11 cellular contexts compared by ENCODE assay signal in the genomic region with DNA sequence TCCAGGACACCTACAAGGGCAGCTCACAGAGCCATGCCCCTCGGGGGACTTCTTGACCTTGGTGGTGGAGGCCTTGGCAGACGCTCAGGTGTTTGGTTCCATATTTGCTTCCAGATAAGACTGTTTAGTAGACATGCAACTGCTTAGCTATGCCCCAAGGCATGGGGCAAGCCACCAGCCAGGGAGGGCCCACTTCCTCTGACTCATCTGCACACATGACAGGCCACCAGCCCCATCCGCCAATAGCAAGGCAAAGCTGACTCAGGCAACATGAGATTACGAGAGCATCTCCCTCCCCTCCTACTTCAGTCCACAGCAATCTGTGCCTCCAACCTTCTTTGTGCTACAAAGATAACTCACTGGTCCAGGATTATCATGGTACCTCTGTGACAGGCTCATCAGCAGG. TPM values are rescaled to one million over a fixed set of nuclear protein-coding genes. Genes with fewer than 3 reads are reported as not detected.
DNase-seq lines count a peak whose midpoint lies in the region; ATAC-seq and TF ChIP-seq lines count a peak whose summit lies in the region.
"Had no signal": no experiment of that assay in that cellular context is flagged by ENCODE, and none has a peak within 500 bp of the region (broad histone marks: within the 10 kb centered on the region; RNA-seq: fewer than 3 reads in every experiment).

No MANE protein-coding gene starts in this region.

- no peaks in the 10 kb centered on the region for H3K27me3 Mint-ChIP-seq in activated CD8-positive, alpha-beta T cell treated with anti-CD3 and anti-CD28 coated beads for 36 hours
- H3K27me3 Mint-ChIP-seq in CD8-positive, alpha-beta memory T cell = no peaks in the 10 kb centered on the region
- H3K27me3 Mint-ChIP-seq: central memory CD8-positive, alpha-beta T cell had no signal

- H2BK120ac ChIP-seq in IMR-90 (ENCODE audit: low read depth, low read length) = peak overlapping the region; percentile 66

- no peaks in the 10 kb centered on the region for H3K36me3 Mint-ChIP-seq in activated CD8-positive, alpha-beta T cell treated with anti-CD3 and anti-CD28 coated beads for 36 hours (ENCODE audit: low read depth)
- no peaks in the 10 kb centered on the region for H3K36me3 Mint-ChIP-seq in CD8-positive, alpha-beta memory T cell

- no peak for TF ChIP-seq POLR2A in IMR-90 (IDR thresholded peaks at IDR 0.05; ENCODE audit: low read depth, low read length)

- peak; percentile 68 for DNase-seq in BE2C
- peak; percentile 79 for DNase-seq in IMR-90
- peak; percentile 57 for DNase-seq in activated CD8-positive, alpha-beta T cell treated with anti-CD3 and anti-CD28 coated beads for 36 hours
- peak; percentile 81 for DNase-seq in kidney glomerular epithelial cell (lab: John Stamatoyannopoulos, UW)
- no peak for DNase-seq in CD8-positive, alpha-beta memory T cell
- no peak for DNase-seq in NCI-H446 treated with DMSO at 0.1 percent for 48 hours (lab: John Stamatoyannopoulos, UW)
- DNase-seq: activated CD4-positive, CD25-positive, alpha-beta regulatory T cell had no signal

- H3K27me3 ChIP-seq in BE2C (no peaks in the 10 kb centered on the region), IMR-90 (ENCODE audit: control insufficient read depth, insufficient read depth, low read length) (no peaks in the 10 kb centered on the region)
- H3K27me3 ChIP-seq in CD8-positive, alpha-beta memory T cell (ENCODE audit: insufficient read depth, low read length, poor library complexity, severe bottlenecking) = no peaks in the 10 kb centered on the region

- peak overlapping the region in 1 of 2 experiments; percentile 61; a peak in 2 of 4 replicates for H4K8ac ChIP-seq in IMR-90 (ENCODE audit: low read depth in 2 of 2, low read length in 2 of 2)

- in situ Hi-C loops in IMR-90 (cut with MboI; ENCODE audit: low sequenced_read_pairs) = no loop called here

- H2AK9ac ChIP-seq in IMR-90 (replicated peaks; ENCODE audit: low read depth, low read length, poor library complexity) = peak overlapping the region; percentile 66

- no TSS peak for BruUV-seq in IMR-90 (replicated peaks; lab: Mats Ljungman, UMichigan)

- H3K56ac ChIP-seq in IMR-90 (ENCODE audit: extremely low read depth, insufficient read depth, low read length) = no peak overlapping the region

- dilution Hi-C loops in IMR-90 (cut with HindIII; ENCODE audit: low sequenced_read_pairs, unreplicated experiment) = no loop called here

- H3K79me1 ChIP-seq in IMR-90 (ENCODE audit: low read depth in 1 of 2, low read length in 2 of 2) = peaks cover 3 to 17% of the 10 kb centered on the region in 2 experiments; a peak in 2 of 4 replicates

- H4K5ac ChIP-seq in IMR-90 (ENCODE audit: low read depth, low read length) = no peak overlapping the region

- H2BK15ac ChIP-seq in IMR-90 (ENCODE audit: low read depth, low read length) = peak overlapping the region; percentile 22; the same call in 1 of the 3 replicates

- H3K4me1 Mint-ChIP-seq in activated CD8-positive, alpha-beta T cell treated with anti-CD3 and anti-CD28 coated beads for 36 hours (ENCODE audit: low read depth) = peaks cover 11% of the 10 kb centered on the region
- peaks cover 0 to 13% (median 0%) of the 10 kb centered on the region in 3 donors for H3K4me1 Mint-ChIP-seq in CD8-positive, alpha-beta memory T cell

- intact Hi-C loops in IMR-90 (cut with micrococcal nuclease) = loop anchor here (10.0 kb wide), 1 partner anchor 48 kb away; no protein-coding TSS in a partner anchor
- intact Hi-C loops in activated CD8-positive, alpha-beta T cell treated with anti-CD3 and anti-CD28 coated beads for 36 hours (cut with micrococcal nuclease) = no loop called here

- H3K4ac ChIP-seq in IMR-90 (ENCODE audit: low read depth, low read length) = peak overlapping the region; percentile 24; the same call in 1 of the 2 replicates

- H3K18ac ChIP-seq in IMR-90 (ENCODE audit: low read depth, low read length) = no peak overlapping the region

- H3K27ac Mint-ChIP-seq in activated CD8-positive, alpha-beta T cell treated with anti-CD3 and anti-CD28 coated beads for 36 hours = no peak overlapping the region
- H3K27ac Mint-ChIP-seq in CD8-positive, alpha-beta memory T cell = peak overlapping the region in 1 of 8 donors; percentile 67
- H3K27ac Mint-ChIP-seq: GM23338 had no signal

- TF ChIP-seq RAD21 in IMR-90 (IDR thresholded peaks at IDR 0.05; ENCODE audit: low read length) = no peak

- 100% methylated on average over 1 of the region's 4 CpGs; no CpG with 5 or more reads in 1 of the 2 experiments for WGBS in IMR-90 (ENCODE audit: extremely low coverage in 2 of 2, insufficient read length in 1 of 2), 2 experiments

- H2BK5ac ChIP-seq in IMR-90 (ENCODE audit: low read depth, low read length, poor library complexity, severe bottlenecking) = peak overlapping the region; percentile 10

- peak overlapping the region; percentile 65; the same call in 1 of the 2 replicates for H2BK20ac ChIP-seq in IMR-90 (ENCODE audit: low read depth, low read length)

- H3K36me3 ChIP-seq in BE2C (no peaks in the 10 kb centered on the region), IMR-90 (ENCODE audit: control insufficient read depth, insufficient read depth, low read length) (no peaks in the 10 kb centered on the region)
- H3K36me3 ChIP-seq in CD8-positive, alpha-beta memory T cell (ENCODE audit: insufficient read depth, low read length) = no peaks in the 10 kb centered on the region

- H3K4me1 ChIP-seq in BE2C (peaks cover 18% of the 10 kb centered on the region), IMR-90 (ENCODE audit: control insufficient read depth, insufficient read depth, low read length) (peaks cover 17% of the 10 kb centered on the region)
- no peaks in the 10 kb centered on the region for H3K4me1 ChIP-seq in CD8-positive, alpha-beta memory T cell (ENCODE audit: insufficient read depth, low read length)

- CTCF ChIA-PET in IMR-90 (lab: Yijun Ruan, JAX) = interaction anchor here (0.5 kb wide), 2 partner anchors 166 to 309 kb away, joined by 3 read pairs; no protein-coding TSS in a partner anchor
- CTCF ChIA-PET in activated CD8-positive, alpha-beta T cell treated with anti-CD3 and anti-CD28 coated beads for 36 hours (lab: Charles Lee) = no interaction called here
- CTCF ChIA-PET in CD8-positive, alpha-beta memory T cell (lab: Charles Lee) = no interaction called here

- no peaks in the 10 kb centered on the region for H3K9me3 Mint-ChIP-seq in activated CD8-positive, alpha-beta T cell treated with anti-CD3 and anti-CD28 coated beads for 36 hours
- no peaks in the 10 kb centered on the region for H3K9me3 Mint-ChIP-seq in CD8-positive, alpha-beta memory T cell
- H3K9me3 Mint-ChIP-seq: central memory CD8-positive, alpha-beta T cell; GM23338 had no signal

- POLR2A ChIA-PET in IMR-90 (lab: Charles Lee; ENCODE audit: unreplicated experiment) = no interaction called here
- POLR2A ChIA-PET in activated CD8-positive, alpha-beta T cell treated with anti-CD3 and anti-CD28 coated beads for 36 hours (lab: Charles Lee) = no interaction called here
- POLR2A ChIA-PET in CD8-positive, alpha-beta memory T cell (lab: Charles Lee) = no interaction called here

- H4K20me1 ChIP-seq in IMR-90 (ENCODE audit: insufficient read depth, low read length) = no peaks in the 10 kb centered on the region

- H3K9me3 ChIP-seq in BE2C (no peaks in the 10 kb centered on the region), IMR-90 (ENCODE audit: control insufficient read depth, insufficient read depth, low read length) (no peaks in the 10 kb centered on the region)
- H3K9me3 ChIP-seq in CD8-positive, alpha-beta memory T cell (ENCODE audit: low read length) = no peaks in the 10 kb centered on the region

- no peak overlapping the region for H3K27ac ChIP-seq in IMR-90 (ENCODE audit: insufficient read depth, low read length)
- no peak overlapping the region for H3K27ac ChIP-seq in CD8-positive, alpha-beta memory T cell (ENCODE audit: low read depth, low read length)

- H3K9ac ChIP-seq in IMR-90 (ENCODE audit: low read depth, low read length) = no peak overlapping the region

- ATAC-seq in IMR-90 (ENCODE audit: low read depth) (peak; percentile 42), GM19035 (IDR thresholded peaks at IDR 0.05; ENCODE audit: unreplicated experiment) (no peak), HG03025 (IDR thresholded peaks at IDR 0.05; ENCODE audit: low FRiP score, unreplicated experiment) (no peak)
- peak; percentile 95 for ATAC-seq in activated CD8-positive, alpha-beta T cell treated with anti-CD3 and anti-CD28 coated beads for 36 hours
- ATAC-seq: GM23338 had no signal

- H3K14ac ChIP-seq in IMR-90 (replicated peaks; ENCODE audit: low read depth, low read length) = peak overlapping the region; percentile 8

- no peak overlapping the region for H3K4me2 ChIP-seq in IMR-90 (ENCODE audit: low read depth, low read length)
- H3K4me2 ChIP-seq: GM23338 had no signal

- H3K4me3 ChIP-seq in BE2C (ENCODE audit: low read depth, low read length) (no peak overlapping the region), IMR-90 (ENCODE audit: insufficient read depth, low read depth, low read length) (no peak overlapping the region)
- no peak overlapping the region for H3K4me3 ChIP-seq in CD8-positive, alpha-beta memory T cell (ENCODE audit: low read length)
- H3K4me3 ChIP-seq: GM23338 had no signal

- peak overlapping the region; percentile 53; the same call in 1 of the 2 replicates for H3K23ac ChIP-seq in IMR-90 (ENCODE audit: low read depth, low read length)

- H3K4me3 Mint-ChIP-seq in activated CD8-positive, alpha-beta T cell treated with anti-CD3 and anti-CD28 coated beads for 36 hours = no peak overlapping the region
- H3K4me3 Mint-ChIP-seq in CD8-positive, alpha-beta memory T cell = no peak overlapping the region
- H3K4me3 Mint-ChIP-seq: central memory CD8-positive, alpha-beta T cell; GM23338 had no signal

- H4K91ac ChIP-seq in IMR-90 (ENCODE audit: insufficient read depth, low read depth, low read length) = peak overlapping the region; percentile 59; the same call in 1 of the 2 replicates

- H2AFZ ChIP-seq in IMR-90 (replicated peaks; ENCODE audit: low read length, poor library complexity) = peak overlapping the region; percentile 6
- H2AFZ ChIP-seq: GM23338 had no signal

- TF ChIP-seq CTCF in BE2C (IDR thresholded peaks at IDR 0.05; ENCODE audit: low read depth, low read length) (no peak), IMR-90 (conservative IDR thresholded peaks at IDR 0.05; ENCODE audit: low read depth, low read length) (no peak)
- TF ChIP-seq CTCF in activated CD8-positive, alpha-beta T cell treated with anti-CD3 and anti-CD28 coated beads for 36 hours (IDR thresholded peaks at IDR 0.05) = no peak

- peaks cover 19% of the 10 kb centered on the region for H3K9me1 ChIP-seq in IMR-90 (ENCODE audit: insufficient read depth, low read length)

- peak overlapping the region; percentile 82; the same call in 1 of the 2 replicates for H2AK5ac ChIP-seq in IMR-90 (ENCODE audit: low read depth, low read length)

RNA-seq across cellular contexts. Expression of a gene that starts 54.9 kb away (rescaled TPM):
- polyA plus RNA-seq in BE2C (2012; ENCODE audit: insufficient read depth, insufficient read length, low read depth) = 24.7 TPM
- 24.7 and 25.6 TPM in 2 replicates for total RNA-seq in IMR-90 (2012; rRNA removed)
- polyA plus RNA-seq in IMR-90 (2012; rRNA removed) = 29.6 and 31.7 TPM in 2 replicates
- 25.2 and 29.3 TPM in 2 replicates for polyA plus RNA-seq in IMR-90 (2012; cell fraction: cytosol; rRNA removed)
- polyA plus RNA-seq in IMR-90 (2012; cell fraction: nucleus; rRNA removed; ENCODE audit: low replicate concordance) = 39.9 and 48.3 TPM in 2 replicates
- total RNA-seq in activated CD8-positive, alpha-beta T cell treated with anti-CD3 and anti-CD28 coated beads for 36 hours = under 1 TPM in 1 of 2 experiments, not detected in 1; 0.18 TPM
- under 1 TPM; 0.20 to 0.31 TPM for total RNA-seq in CD8-positive, alpha-beta memory T cell
- polyA plus RNA-seq in CD8-positive, alpha-beta memory T cell = not detected

Comparison
In these comparisons a context has a peak if more than half of its experiments do, and no peak if none do; other contexts are left out.
1. DNase-seq: peak in BE2C (single experiment), IMR-90 (single experiment), activated CD8-positive, alpha-beta T cell treated with anti-CD3 and anti-CD28 coated beads for 36 hours (single experiment) and kidney glomerular epithelial cell (single experiment); none in CD8-positive, alpha-beta memory T cell (0 of 5) and NCI-H446 treated with DMSO at 0.1 percent for 48 hours (single experiment).
2. ATAC-seq: peak in IMR-90 (single experiment) and activated CD8-positive, alpha-beta T cell treated with anti-CD3 and anti-CD28 coated beads for 36 hours (single experiment); none in GM19035 (single experiment) and HG03025 (single experiment).
3. RNA of a gene that starts 54.9 kb away (total RNA-seq): 24.7 to 25.6 TPM in IMR-90; 0.20 to 0.31 TPM in CD8-positive, alpha-beta memory T cell and 0.18 TPM in activated CD8-positive, alpha-beta T cell treated with anti-CD3 and anti-CD28 coated beads for 36 hours; every median in the first group is over 10 times any median in the second.